In the genomic region with DNA sequence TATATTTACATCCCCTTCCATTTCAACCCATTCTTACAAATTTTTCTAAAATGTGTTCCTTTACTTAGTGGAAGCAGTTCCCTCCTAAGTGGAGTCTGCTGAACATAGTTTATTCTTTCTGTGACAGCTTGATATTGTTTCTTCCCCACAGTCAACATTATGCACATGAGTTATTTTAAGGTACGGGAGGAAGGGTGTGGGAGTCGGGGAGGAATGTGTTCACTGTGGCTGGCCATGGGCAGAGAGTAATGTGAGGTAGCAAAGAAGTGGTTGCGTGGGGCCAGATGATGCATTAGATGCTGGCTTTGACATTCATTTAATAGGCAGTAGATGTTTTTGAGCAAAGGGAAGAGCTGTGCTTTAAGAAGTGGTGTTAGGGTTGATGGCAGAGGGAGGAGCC, we compare ENCODE assay signal across 10 cellular contexts.
A peak's percentile ranks its signal among the peaks of the same experiment; 100 is the strongest.
DNase-seq lines count a peak whose midpoint lies in the region; ATAC-seq and TF ChIP-seq lines count a peak whose summit lies in the region.
"Had no signal": no experiment of that assay in that cellular context is flagged by ENCODE, and none has a peak within 500 bp of the region (broad histone marks: within the 10 kb centered on the region; RNA-seq: fewer than 3 reads in every experiment).

No MANE protein-coding gene starts in this region.

- no peak overlapping the region for H3K9ac ChIP-seq in muscle layer of colon (ENCODE audit: low read length)

- H3K27ac Mint-ChIP-seq in stimulated activated memory B cell treated with anti-CD40 and anti-IgM and Interleukin-4, amounts not matched to agents 10 μg/mL and 1 μg/mL and 100 μg/mL, for 72 hours, result no peak overlapping the region
- H3K27ac Mint-ChIP-seq: activated T-cell treated with anti-CD3 and anti-CD28 coated beads, Interleukin-2, amount 50 U/mL, for 72 hours had no signal

- TF ChIP-seq CTCF in transverse colon (IDR thresholded peaks at IDR 0.05), result no peak

- peak; percentile 52 for TF ChIP-seq EP300 in transverse colon (IDR thresholded peaks at IDR 0.05; ENCODE audit: low read depth)

- TF ChIP-seq POLR2A in transverse colon (IDR thresholded peaks at IDR 0.05), result no peak

- no peaks in the 10 kb centered on the region for H3K27me3 Mint-ChIP-seq in stimulated activated memory B cell treated with anti-CD40 and anti-IgM and Interleukin-4, amounts not matched to agents 10 μg/mL and 1 μg/mL and 100 μg/mL, for 72 hours
- H3K27me3 Mint-ChIP-seq: effector memory CD8-positive, alpha-beta T cell had no signal

- no peaks in the 10 kb centered on the region for H3K9me3 Mint-ChIP-seq in stimulated activated memory B cell treated with anti-CD40 and anti-IgM and Interleukin-4, amounts not matched to agents 10 μg/mL and 1 μg/mL and 100 μg/mL, for 72 hours
- H3K9me3 Mint-ChIP-seq: activated T-cell treated with anti-CD3 and anti-CD28 coated beads, Interleukin-2, amount 50 U/mL, for 72 hours; effector memory CD8-positive, alpha-beta T cell had no signal

- H3K4me3 ChIP-seq in esophagus (ENCODE audit: low read depth in 1 of 2, low read length in 2 of 2) (no peak overlapping the region), muscle layer of colon (ENCODE audit: low read depth in 1 of 2, low read length in 2 of 2) (peak overlapping the region in 1 of 2 donors; percentile 16), transverse colon (no peak overlapping the region)

- no peaks in the 10 kb centered on the region for H3K36me3 Mint-ChIP-seq in stimulated activated memory B cell treated with anti-CD40 and anti-IgM and Interleukin-4, amounts not matched to agents 10 μg/mL and 1 μg/mL and 100 μg/mL, for 72 hours

- in situ Hi-C loops in transverse colon (cut with MboI; ENCODE audit: low pct_ligation_motif_present in 1 of 4, low pct_unique_long_range_greater_than_20kb in 1 of 4, low sequenced_read_pairs in 3 of 4), result no loop called here

- H3K27ac ChIP-seq in esophagus (ENCODE audit: low read depth in 2 of 2, low read length in 1 of 2), result peak overlapping the region; percentile 49 to 91
- H3K27ac ChIP-seq in muscle layer of colon (ENCODE audit: low read depth, low read length), result peak overlapping the region; percentile 62
- peak overlapping the region; percentile 83 to 90 (median 84) for H3K27ac ChIP-seq in transverse colon

- 37% methylated on average over 3 of the region's 3 CpGs for WGBS in esophagus, 2 donors
- 60 to 63% methylated on average over 2 to 3 of the region's 3 CpGs for WGBS in transverse colon (ENCODE audit: low coverage in 1 of 2), 2 donors

- DNase-seq in UCSD-AML1 (lab: John Stamatoyannopoulos, UW; ENCODE audit: unreplicated experiment), result peak; percentile 55
- DNase-seq in transverse colon, result no peak
- no peak for DNase-seq in DMS153 treated with DMSO at 0.1 percent for 48 hours (lab: John Stamatoyannopoulos, UW; ENCODE audit: unreplicated experiment)
- DNase-seq: activated T-cell treated with anti-CD3 and anti-CD28 coated beads, Interleukin-2, amount 50 U/mL, for 72 hours; effector memory CD8-positive, alpha-beta T cell; mesendoderm had no signal

- peaks cover 6 to 16% of the 10 kb centered on the region in 2 donors for H3K4me1 ChIP-seq in esophagus (ENCODE audit: control insufficient read depth in 2 of 2, insufficient read depth in 2 of 2, low read length in 1 of 2)
- peaks cover 52% of the 10 kb centered on the region for H3K4me1 ChIP-seq in muscle layer of colon (ENCODE audit: insufficient read depth, low read length)
- peaks cover 20 to 67% (median 51%) of the 10 kb centered on the region in 4 donors for H3K4me1 ChIP-seq in transverse colon

- H3K36me3 ChIP-seq in esophagus (ENCODE audit: control insufficient read depth in 2 of 2, insufficient read depth in 2 of 2, low read length in 1 of 2) (no peaks in the 10 kb centered on the region), muscle layer of colon (ENCODE audit: insufficient read depth, low read length) (no peaks in the 10 kb centered on the region), transverse colon (no peaks in the 10 kb centered on the region)

- H3K4me3 Mint-ChIP-seq in stimulated activated memory B cell treated with anti-CD40 and anti-IgM and Interleukin-4, amounts not matched to agents 10 μg/mL and 1 μg/mL and 100 μg/mL, for 72 hours, result no peak overlapping the region
- H3K4me3 Mint-ChIP-seq: activated T-cell treated with anti-CD3 and anti-CD28 coated beads, Interleukin-2, amount 50 U/mL, for 72 hours; effector memory CD8-positive, alpha-beta T cell had no signal

- ATAC-seq in stimulated activated memory B cell treated with anti-CD40 and anti-IgM and Interleukin-4, amounts not matched to agents 10 μg/mL and 1 μg/mL and 100 μg/mL, for 72 hours, result no peak
- ATAC-seq in GM21619 (IDR thresholded peaks at IDR 0.05; ENCODE audit: unreplicated experiment), result no peak
- ATAC-seq: effector memory CD8-positive, alpha-beta T cell had no signal

- intact Hi-C loops in transverse colon (cut with DNase I; ENCODE audit: low total_unique reads), result no loop called here

- H3K27me3 ChIP-seq in esophagus (ENCODE audit: control insufficient read depth in 1 of 2, insufficient read depth in 2 of 2, low read length in 2 of 2), result no peaks in the 10 kb centered on the region
- no peaks in the 10 kb centered on the region for H3K27me3 ChIP-seq in muscle layer of colon (ENCODE audit: control insufficient read depth in 1 of 2, insufficient read depth in 2 of 2, low read length in 2 of 2)
- no peaks in the 10 kb centered on the region for H3K27me3 ChIP-seq in transverse colon

- peaks cover 25% of the 10 kb centered on the region for H3K4me1 Mint-ChIP-seq in stimulated activated memory B cell treated with anti-CD40 and anti-IgM and Interleukin-4, amounts not matched to agents 10 μg/mL and 1 μg/mL and 100 μg/mL, for 72 hours

- H3K9me3 ChIP-seq in esophagus (ENCODE audit: control insufficient read depth in 2 of 2, insufficient read depth in 1 of 2, low read depth in 1 of 2, low read length in 1 of 2), result no peaks in the 10 kb centered on the region
- H3K9me3 ChIP-seq in muscle layer of colon (ENCODE audit: low read length), result no peaks in the 10 kb centered on the region
- H3K9me3 ChIP-seq in transverse colon, result no peaks in the 10 kb centered on the region
